Comparison of ENCODE assay signal across 1 cellular context in genomic region chr15:63048115-63048985, GRCh38.
A peak's percentile ranks its signal among the peaks of the same experiment; 100 is the strongest.
TF ChIP-seq lines count a peak whose summit lies in the region.

No MANE protein-coding gene starts in this region.

TF ChIP-seq in HepG2, 621 proteins besides CTCF, POLR2A, EP300 and RAD21 (continued from another document and continues in another):
- TF ChIP-seq ZNF800 (CRISPR knock-in tag; IDR thresholded peaks at IDR 0.05) (peak; percentile 38; the same call in 1 of the 2 replicates), JUN (CRISPR knock-in tag; IDR thresholded peaks at IDR 0.05) (peak; percentile 53; the same call in 1 of the 2 replicates), ZNF660 (CRISPR knock-in tag; IDR thresholded peaks at IDR 0.05; ENCODE audit: borderline replicate concordance, low read depth) (no peak), FOXK1 (CRISPR knock-in tag; IDR thresholded peaks at IDR 0.05; ENCODE audit: borderline replicate concordance, low read depth) (no peak; the same call in 1 of the 2 replicates), ZNF256 (CRISPR knock-in tag; conservative IDR thresholded peaks at IDR 0.05) (no peak), ZMAT3 (CRISPR knock-in tag; conservative IDR thresholded peaks at IDR 0.05) (peak; percentile 53; the same call in 1 of the 2 replicates), RFX3 (CRISPR knock-in tag; IDR thresholded peaks at IDR 0.05) (peak; percentile 58; the same call in 1 of the 2 replicates), TFE3 (CRISPR knock-in tag; IDR thresholded peaks at IDR 0.05) (no peak), AKNA (CRISPR knock-in tag; IDR thresholded peaks at IDR 0.05; ENCODE audit: borderline replicate concordance) (no peak), PHF5A (CRISPR knock-in tag; IDR thresholded peaks at IDR 0.05; ENCODE audit: low read depth, unreplicated experiment) (peak; percentile 95), PCBP1 (IDR thresholded peaks at IDR 0.05; ENCODE audit: borderline replicate concordance, low read depth, low read length) (no peak), NCOA2 (CRISPR knock-in tag; IDR thresholded peaks at IDR 0.05) (no peak; the same call in none of the 2 replicates), HNRNPUL1 (IDR thresholded peaks at IDR 0.05; ENCODE audit: low read depth, low read length) (no peak), U2AF1 (optimal IDR thresholded peaks at IDR 0.05; ENCODE audit: low read depth, low read length) (no peak), ELF3 (CRISPR knock-in tag; IDR thresholded peaks at IDR 0.05) (peak; percentile 79), ZNF350 (CRISPR knock-in tag; IDR thresholded peaks at IDR 0.05; ENCODE audit: borderline replicate concordance, low read depth) (peak; percentile 29), ATF4 (CRISPR knock-in tag; IDR thresholded peaks at IDR 0.05) (peak in 1 of 2 experiments; percentile 65; a peak in 2 of 4 replicates), MTF2 (CRISPR knock-in tag; IDR thresholded peaks at IDR 0.05; ENCODE audit: borderline replicate concordance) (no peak; the same call in 1 of the 2 replicates), ZNF737 (CRISPR knock-in tag; IDR thresholded peaks at IDR 0.05; ENCODE audit: borderline replicate concordance) (no peak), ZNF142 (CRISPR knock-in tag; IDR thresholded peaks at IDR 0.05) (peak; percentile 82), ZNF367 (CRISPR knock-in tag; IDR thresholded peaks at IDR 0.05; ENCODE audit: borderline replicate concordance) (no peak; the same call in 1 of the 2 replicates), ZSCAN30 (CRISPR knock-in tag; IDR thresholded peaks at IDR 0.05) (no peak), SRSF4 (IDR thresholded peaks at IDR 0.05; ENCODE audit: low read depth, low read length, poor library complexity, severe bottlenecking) (no peak), ZBTB39 (CRISPR knock-in tag; IDR thresholded peaks at IDR 0.05) (no peak), KAT8 (CRISPR knock-in tag; IDR thresholded peaks at IDR 0.05) (peak; percentile 38; the same call in 1 of the 2 replicates), ZNF441 (CRISPR knock-in tag; IDR thresholded peaks at IDR 0.05; ENCODE audit: borderline replicate concordance) (peak; percentile 68), NFYB (CRISPR knock-in tag; IDR thresholded peaks at IDR 0.05) (no peak; the same call in 1 of the 2 replicates), PLRG1 (conservative IDR thresholded peaks at IDR 0.05) (no peak), ZFYVE20 (CRISPR knock-in tag; IDR thresholded peaks at IDR 0.05; ENCODE audit: borderline replicate concordance, low read depth) (peak; percentile 41; the same call in 1 of the 2 replicates), SYNCRIP (IDR thresholded peaks at IDR 0.05; ENCODE audit: insufficient read depth, low read depth, low read length) (no peak), MAF1 (CRISPR knock-in tag; IDR thresholded peaks at IDR 0.05; ENCODE audit: borderline replicate concordance) (peak; percentile 42; the same call in 1 of the 2 replicates), ELF1 (CRISPR knock-in tag; IDR thresholded peaks at IDR 0.05) (peak; percentile 89), ZNF891 (CRISPR knock-in tag; IDR thresholded peaks at IDR 0.05) (0 out of 2 replicates have a peak, but pooled peaks have one; percentile 15)
- TF ChIP-seq, protein P1, sequence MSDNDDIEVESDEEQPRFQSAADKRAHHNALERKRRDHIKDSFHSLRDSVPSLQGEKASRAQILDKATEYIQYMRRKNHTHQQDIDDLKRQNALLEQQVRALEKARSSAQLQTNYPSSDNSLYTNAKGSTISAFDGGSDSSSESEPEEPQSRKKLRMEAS (IDR thresholded peaks at IDR 0.05): peak; percentile 84; the same call in 1 of the 2 replicates
- TF ChIP-seq, protein P2, sequence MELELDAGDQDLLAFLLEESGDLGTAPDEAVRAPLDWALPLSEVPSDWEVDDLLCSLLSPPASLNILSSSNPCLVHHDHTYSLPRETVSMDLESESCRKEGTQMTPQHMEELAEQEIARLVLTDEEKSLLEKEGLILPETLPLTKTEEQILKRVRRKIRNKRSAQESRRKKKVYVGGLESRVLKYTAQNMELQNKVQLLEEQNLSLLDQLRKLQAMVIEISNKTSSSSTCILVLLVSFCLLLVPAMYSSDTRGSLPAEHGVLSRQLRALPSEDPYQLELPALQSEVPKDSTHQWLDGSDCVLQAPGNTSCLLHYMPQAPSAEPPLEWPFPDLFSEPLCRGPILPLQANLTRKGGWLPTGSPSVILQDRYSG (CRISPR knock-in tag; IDR thresholded peaks at IDR 0.05): no peak
- TF ChIP-seq, protein P3, sequence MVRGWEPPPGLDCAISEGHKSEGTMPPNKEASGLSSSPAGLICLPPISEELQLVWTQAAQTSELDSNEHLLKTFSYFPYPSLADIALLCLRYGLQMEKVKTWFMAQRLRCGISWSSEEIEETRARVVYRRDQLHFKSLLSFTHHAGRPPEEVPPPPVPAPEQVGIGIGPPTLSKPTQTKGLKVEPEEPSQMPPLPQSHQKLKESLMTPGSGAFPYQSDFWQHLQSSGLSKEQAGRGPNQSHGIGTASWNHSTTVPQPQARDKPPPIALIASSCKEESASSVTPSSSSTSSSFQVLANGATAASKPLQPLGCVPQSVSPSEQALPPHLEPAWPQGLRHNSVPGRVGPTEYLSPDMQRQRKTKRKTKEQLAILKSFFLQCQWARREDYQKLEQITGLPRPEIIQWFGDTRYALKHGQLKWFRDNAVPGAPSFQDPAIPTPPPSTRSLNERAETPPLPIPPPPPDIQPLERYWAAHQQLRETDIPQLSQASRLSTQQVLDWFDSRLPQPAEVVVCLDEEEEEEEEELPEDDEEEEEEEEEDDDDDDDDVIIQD (CRISPR knock-in tag; IDR thresholded peaks at IDR 0.05; ENCODE audit: low read depth): peak; percentile 37; the same call in 1 of the 2 replicates
